Comparison of ENCODE assay signal across 8 cellular contexts in genomic region chr6:147508871-147509608, GRCh38. TPM values are rescaled to one million over a fixed set of nuclear protein-coding genes. Genes with fewer than 3 reads are reported as not detected.
DNase-seq lines count a peak whose midpoint lies in the region; ATAC-seq and TF ChIP-seq lines count a peak whose summit lies in the region.

No MANE protein-coding gene starts in this region.

- H3K4me1 ChIP-seq in testis: no peaks in the 10 kb centered on the region

- peak; percentile 17 for ATAC-seq in HG02678 (IDR thresholded peaks at IDR 0.05; ENCODE audit: unreplicated experiment)
- ATAC-seq in left colon: peak; percentile 16
- ATAC-seq in GM18867 (IDR thresholded peaks at IDR 0.05; ENCODE audit: unreplicated experiment): no peak

- DNase-seq in astrocyte of the spinal cord (ENCODE audit: low read depth, low spot score) (no peak), left colon (peak; percentile 31 to 32), testis (peak; percentile 23), middle frontal gyrus (ENCODE audit: extremely low spot score, low spot score) (no peak), NCI-H446 (lab: John Stamatoyannopoulos, UW) (no peak)

- in situ Hi-C loops in astrocyte of the spinal cord (cut with HindIII; ENCODE audit: low sequenced_read_pairs): no loop called here

- no peaks in the 10 kb centered on the region for H3K36me3 ChIP-seq in testis (ENCODE audit: low read depth, missing control alignments)

- H3K4me3 ChIP-seq in GM08714 (ENCODE audit: low read length) (peak overlapping the region; percentile 72), astrocyte of the spinal cord (ENCODE audit: low read depth, low read length) (peak overlapping the region; percentile 60), testis (peak overlapping the region; percentile 49 to 78)

- TF ChIP-seq CTCF in astrocyte of the spinal cord (IDR thresholded peaks at IDR 0.05; ENCODE audit: low read depth, low read length): no peak
- no peak for TF ChIP-seq CTCF in testis (IDR thresholded peaks at IDR 0.05)

- peak overlapping the region in 1 of 2 donors; percentile 63 for H3K27ac ChIP-seq in testis

- 0 to 2% methylated on average over 23 to 32 of the region's 73 CpGs for WGBS in testis, 2 donors

- H3K27me3 ChIP-seq in testis: no peaks in the 10 kb centered on the region

- intact Hi-C loops in left colon (cut with DNase I, micrococcal nuclease) (no loop called here), testis (cut with DNase I; ENCODE audit: low total_unique reads) (loop anchor here (10.0 kb wide), 1 partner anchor 656 kb away; no protein-coding TSS in a partner anchor)

- no peak for TF ChIP-seq POLR2A in testis (IDR thresholded peaks at IDR 0.05)

- H3K9me3 ChIP-seq in testis: no peaks in the 10 kb centered on the region

RNA-seq across cellular contexts. Expression of gene SAMD5, which starts 0.6 kb away (rescaled TPM):
- total RNA-seq in left colon (10 to 100 TPM in 1 of 2 donors, 1 to 10 TPM in 1; 8.1 to 13.4 TPM), testis (10 to 100 TPM; 27.2 to 27.9 TPM)
- 4.9 TPM for polyA plus RNA-seq in testis (ENCODE audit: insufficient read depth, low read depth, low replicate concordance)

Comparison
In these comparisons a context has a peak if more than half of its experiments do, and no peak if none do; other contexts are left out.
1. DNase-seq: peak in left colon (2 of 2) and testis (single experiment); none in astrocyte of the spinal cord (single experiment), middle frontal gyrus (single experiment) and NCI-H446 (0 of 2).
2. Peak in every context shown above with its lines, with median percentiles within 50 percentile points of each other: H3K4me3 ChIP-seq.